In genomic region chr3:156311431-156311830, GRCh38 we compare ENCODE assay signal across 24 cellular contexts.
"Had no signal": no experiment of that assay in that cellular context is flagged by ENCODE, and none has a peak within 500 bp of the region (broad histone marks: within the 10 kb centered on the region; RNA-seq: fewer than 3 reads in every experiment).

No MANE protein-coding gene starts in this region.

- H3K9me3 ChIP-seq: ascending aorta, breast epithelium, colonic mucosa had no signal

- H3K4me3 Mint-ChIP-seq: activated CD4-positive, alpha-beta memory T cell treated with anti-CD3 and anti-CD28 coated beads, Interleukin-2, amount 10 ng/mL, durations not matched to agents 7 days and 5 days; activated CD4-positive, alpha-beta T cell treated with anti-CD3 and anti-CD28 coated beads, Interleukin-2, amount 10 ng/mL, durations not matched to agents 7 days and 5 days; activated naive CD4-positive, alpha-beta T cell treated with anti-CD3 and anti-CD28 coated beads, Interleukin-2, amount 10 ng/mL, durations not matched to agents 7 days and 5 days; activated naive CD8-positive, alpha-beta T cell treated with anti-CD3 and anti-CD28 coated beads, Interleukin-2, amount 10 ng/mL, durations not matched to agents 7 days and 5 days; activated T-cell treated with anti-CD3 and anti-CD28 coated beads, Interleukin-2, amount 50 U/mL, for 24 hours; activated T-cell treated with anti-CD3 and anti-CD28 coated beads, Interleukin-2, amount 50 U/mL, for 72 hours; brain had no signal

- H3K4me1 Mint-ChIP-seq: activated CD4-positive, alpha-beta memory T cell treated with anti-CD3 and anti-CD28 coated beads, Interleukin-2, amount 10 ng/mL, durations not matched to agents 7 days and 5 days; activated CD4-positive, alpha-beta T cell treated with anti-CD3 and anti-CD28 coated beads, Interleukin-2, amount 10 ng/mL, durations not matched to agents 7 days and 5 days; activated naive CD4-positive, alpha-beta T cell treated with anti-CD3 and anti-CD28 coated beads, Interleukin-2, amount 10 ng/mL, durations not matched to agents 7 days and 5 days; activated naive CD8-positive, alpha-beta T cell treated with anti-CD3 and anti-CD28 coated beads, Interleukin-2, amount 10 ng/mL, durations not matched to agents 7 days and 5 days had no signal

- ATAC-seq: activated naive CD4-positive, alpha-beta T cell treated with anti-CD3 and anti-CD28 coated beads, Interleukin-2, amount 50 U/mL, for 72 hours; activated T-cell treated with anti-CD3 and anti-CD28 coated beads, Interleukin-2, amount 50 U/mL, for 72 hours; esophagus mucosa had no signal

- H3K27ac ChIP-seq: ascending aorta, breast epithelium, cardiac muscle cell, colonic mucosa had no signal

- H3K4me3 ChIP-seq: ascending aorta, breast epithelium, cardiac muscle cell, colonic mucosa had no signal

- H3K36me3 ChIP-seq: ascending aorta, breast epithelium, cardiac muscle cell, colonic mucosa had no signal

- H3K27me3 ChIP-seq: ascending aorta, breast epithelium, cardiac muscle cell, colonic mucosa had no signal

- H3K27me3 Mint-ChIP-seq: brain had no signal

- H3K4me1 ChIP-seq: breast epithelium, colonic mucosa had no signal

- H3K36me3 Mint-ChIP-seq: activated naive CD4-positive, alpha-beta T cell treated with anti-CD3 and anti-CD28 coated beads, Interleukin-2, amount 10 ng/mL, durations not matched to agents 7 days and 5 days; activated naive CD4-positive, alpha-beta T cell treated with anti-CD3 and anti-CD28 coated beads, Interleukin-2, amount 50 U/mL, for 72 hours; activated naive CD8-positive, alpha-beta T cell treated with anti-CD3 and anti-CD28 coated beads, Interleukin-2, amount 10 ng/mL, durations not matched to agents 7 days and 5 days; brain had no signal

- H3K9me3 Mint-ChIP-seq: activated CD4-positive, alpha-beta memory T cell treated with anti-CD3 and anti-CD28 coated beads, Interleukin-2, amount 10 ng/mL, durations not matched to agents 7 days and 5 days; activated CD4-positive, alpha-beta T cell treated with anti-CD3 and anti-CD28 coated beads, Interleukin-2, amount 10 ng/mL, durations not matched to agents 7 days and 5 days; activated naive CD4-positive, alpha-beta T cell treated with anti-CD3 and anti-CD28 coated beads, Interleukin-2, amount 10 ng/mL, durations not matched to agents 7 days and 5 days; activated naive CD4-positive, alpha-beta T cell treated with anti-CD3 and anti-CD28 coated beads, Interleukin-2, amount 50 U/mL, for 72 hours; activated naive CD8-positive, alpha-beta T cell treated with anti-CD3 and anti-CD28 coated beads, Interleukin-2, amount 10 ng/mL, durations not matched to agents 7 days and 5 days; activated T-cell treated with anti-CD3 and anti-CD28 coated beads, Interleukin-2, amount 50 U/mL, for 24 hours; activated T-cell treated with anti-CD3 and anti-CD28 coated beads, Interleukin-2, amount 50 U/mL, for 72 hours had no signal

- DNase-seq: activated CD4-positive, alpha-beta memory T cell treated with anti-CD3 and anti-CD28 coated beads, Interleukin-2, amount 10 ng/mL, durations not matched to agents 7 days and 5 days; activated CD4-positive, alpha-beta T cell treated with anti-CD3 and anti-CD28 coated beads for 1 hour; activated CD4-positive, alpha-beta T cell treated with anti-CD3 and anti-CD28 coated beads for 4 hours; activated CD4-positive, alpha-beta T cell treated with anti-CD3 and anti-CD28 coated beads, Interleukin-2, amount 10 ng/mL, durations not matched to agents 7 days and 5 days; activated CD4-positive, alpha-beta T cell treated with anti-CD3 and anti-CD28 coated beads, Interleukin-2, amount 50 U/mL, for 4 hours; activated CD8-positive, alpha-beta memory T cell treated with anti-CD3 and anti-CD28 coated beads, Interleukin-2, amount 50 U/mL, for 48 hours; activated gamma-delta T cell; activated naive CD4-positive, alpha-beta T cell; activated naive CD4-positive, alpha-beta T cell treated with anti-CD3 and anti-CD28 coated beads, Interleukin-2, amount 10 ng/mL, durations not matched to agents 7 days and 5 days; activated naive CD8-positive, alpha-beta T cell treated with anti-CD3 and anti-CD28 coated beads, Interleukin-2, amount 10 ng/mL, durations not matched to agents 7 days and 5 days; activated T-cell treated with anti-CD3 and anti-CD28 coated beads for 4 hours; activated T-cell treated with anti-CD3 and anti-CD28 coated beads, Interleukin-2, amount 50 U/mL, for 24 hours; activated T-cell treated with anti-CD3 and anti-CD28 coated beads, Interleukin-2, amount 50 U/mL, for 72 hours; colonic mucosa; effector CD8-positive, alpha-beta T cell; foreskin fibroblast; head of caudate nucleus; T-helper 2 cell had no signal

- H3K27ac Mint-ChIP-seq: activated CD4-positive, alpha-beta memory T cell treated with anti-CD3 and anti-CD28 coated beads, Interleukin-2, amount 10 ng/mL, durations not matched to agents 7 days and 5 days; activated CD4-positive, alpha-beta T cell treated with anti-CD3 and anti-CD28 coated beads, Interleukin-2, amount 10 ng/mL, durations not matched to agents 7 days and 5 days; activated naive CD4-positive, alpha-beta T cell treated with anti-CD3 and anti-CD28 coated beads, Interleukin-2, amount 10 ng/mL, durations not matched to agents 7 days and 5 days; activated naive CD4-positive, alpha-beta T cell treated with anti-CD3 and anti-CD28 coated beads, Interleukin-2, amount 50 U/mL, for 72 hours; activated naive CD8-positive, alpha-beta T cell treated with anti-CD3 and anti-CD28 coated beads, Interleukin-2, amount 10 ng/mL, durations not matched to agents 7 days and 5 days; activated T-cell treated with anti-CD3 and anti-CD28 coated beads, Interleukin-2, amount 50 U/mL, for 24 hours; activated T-cell treated with anti-CD3 and anti-CD28 coated beads, Interleukin-2, amount 50 U/mL, for 72 hours had no signal
